In genomic region chr14:38211258-38211735, GRCh38 we compare ENCODE assay signal across 1 cellular context.
TF ChIP-seq lines count a peak whose summit lies in the region.

No MANE protein-coding gene starts in this region.

TF ChIP-seq in endothelial cell of umbilical vein, 7 proteins besides CTCF, POLR2A, EP300 and RAD21 (continued from another document):
- no peak for TF ChIP-seq MAX (IDR thresholded peaks at IDR 0.05; ENCODE audit: insufficient read depth, insufficient read length)
- TF ChIP-seq JUN (IDR thresholded peaks at IDR 0.05; ENCODE audit: borderline replicate concordance, insufficient read depth, insufficient read length, low read depth) = no peak
- TF ChIP-seq GATA2 (IDR thresholded peaks at IDR 0.05; ENCODE audit: insufficient read depth, insufficient read length, low read depth, low read length) = no peak
- TF ChIP-seq EZH2 (IDR thresholded peaks at IDR 0.05; ENCODE audit: borderline replicate concordance, low read depth, low read length, severe bottlenecking) = no peak
TF ChIP-seq in endothelial cell of umbilical vein: peak in this region for 0.
